1 cellular context compared by ENCODE assay signal in the genomic region with DNA sequence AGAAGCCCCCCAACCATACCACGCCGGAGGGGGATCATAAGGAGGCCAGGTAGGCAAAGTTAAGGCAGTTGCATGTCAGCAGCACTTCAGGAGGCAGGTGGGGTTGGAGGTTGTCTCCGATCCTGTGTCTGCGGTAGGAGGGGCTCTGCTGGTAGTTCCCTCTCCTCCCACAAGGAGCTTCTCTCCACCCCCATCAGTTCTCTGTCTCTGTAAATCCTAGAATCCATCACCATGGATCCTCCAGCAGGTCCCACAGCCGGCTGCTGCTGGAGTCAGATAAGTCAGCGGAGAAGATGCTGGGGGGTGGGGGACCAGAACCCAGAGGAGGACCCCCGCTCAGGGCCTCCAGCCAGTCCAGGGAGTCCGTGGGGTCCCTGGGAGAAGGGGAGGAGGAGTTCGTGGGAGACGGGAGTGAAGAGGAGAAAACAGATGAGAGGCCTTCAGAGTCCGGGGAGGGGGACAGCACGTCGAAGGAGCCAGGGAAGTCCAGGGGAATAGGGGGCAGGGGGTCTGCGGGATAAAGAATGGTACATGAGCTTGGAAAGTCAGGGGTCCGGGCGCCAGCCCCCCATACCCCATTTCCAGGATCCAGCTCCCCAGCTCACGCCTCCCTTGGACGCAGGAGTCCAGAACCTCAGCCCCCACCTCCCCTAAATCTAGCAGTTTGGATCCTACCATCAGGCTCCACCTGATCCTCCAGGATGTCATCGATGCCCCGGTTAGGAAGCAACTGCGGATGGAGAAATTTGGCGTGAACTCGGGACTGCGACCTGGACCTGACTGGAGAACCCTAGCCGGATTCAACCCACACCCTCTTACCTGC.
TF ChIP-seq lines count a peak whose summit lies in the region.

No MANE protein-coding gene starts in this region.

TF ChIP-seq in GM23338, 12 proteins besides CTCF, POLR2A, EP300 and RAD21:
- TF ChIP-seq REST (IDR thresholded peaks at IDR 0.05; ENCODE audit: unreplicated experiment) (no peak), STAT1 (IDR thresholded peaks at IDR 0.05; ENCODE audit: unreplicated experiment) (no peak)
TF ChIP-seq in GM23338: peak in this region for 0.
